ENCODE assay signal across 1 cellular context in genomic region chr20:5677389-5677788, GRCh38.
TF ChIP-seq lines count a peak whose summit lies in the region.

No MANE protein-coding gene starts in this region.

TF ChIP-seq in HepG2, 621 proteins besides CTCF, POLR2A, EP300 and RAD21 (continued from another document):
- TF ChIP-seq ZHX1 (CRISPR knock-in tag; IDR thresholded peaks at IDR 0.05; ENCODE audit: low read depth) = no peak
- TF ChIP-seq PREB (CRISPR knock-in tag; IDR thresholded peaks at IDR 0.05) = no peak
- no peak for TF ChIP-seq KAT2B (IDR thresholded peaks at IDR 0.05; ENCODE audit: borderline replicate concordance, low read depth, low read length)
- TF ChIP-seq ZNF282 (IDR thresholded peaks at IDR 0.05; ENCODE audit: partially characterized antibody) = no peak
- TF ChIP-seq CEBPG (CRISPR knock-in tag; IDR thresholded peaks at IDR 0.05) = no peak
- TF ChIP-seq STAT6 (CRISPR knock-in tag; IDR thresholded peaks at IDR 0.05; ENCODE audit: borderline replicate concordance) = no peak
- no peak for TF ChIP-seq NRL (CRISPR knock-in tag; IDR thresholded peaks at IDR 0.05; ENCODE audit: borderline replicate concordance)
- no peak for TF ChIP-seq FOXO1 (CRISPR knock-in tag; IDR thresholded peaks at IDR 0.05)
- no peak for TF ChIP-seq PAX8 (CRISPR knock-in tag; IDR thresholded peaks at IDR 0.05; ENCODE audit: borderline replicate concordance)
- TF ChIP-seq RBM39 (IDR thresholded peaks at IDR 0.05; ENCODE audit: low read depth, low read length, poor library complexity, severe bottlenecking) = no peak
- TF ChIP-seq CHD4 (IDR thresholded peaks at IDR 0.05; ENCODE audit: borderline replicate concordance, low read length) = no peak
- TF ChIP-seq SRF (IDR thresholded peaks at IDR 0.05; ENCODE audit: low read depth, low read length) = no peak
- TF ChIP-seq ZNF598 (CRISPR knock-in tag; IDR thresholded peaks at IDR 0.05; ENCODE audit: borderline replicate concordance) = no peak
- no peak for TF ChIP-seq ZNF788 (CRISPR knock-in tag; IDR thresholded peaks at IDR 0.05; ENCODE audit: borderline replicate concordance)
- no peak for TF ChIP-seq ZBTB25 (CRISPR knock-in tag; IDR thresholded peaks at IDR 0.05)
- TF ChIP-seq RNF2 (conservative IDR thresholded peaks at IDR 0.05; ENCODE audit: low read depth) = no peak
- TF ChIP-seq ZNF619 (CRISPR knock-in tag; IDR thresholded peaks at IDR 0.05) = no peak
